In genomic region chr17:7021993-7022778, GRCh38 we compare ENCODE assay signal across 8 cellular contexts. TPM values are rescaled to one million over a fixed set of nuclear protein-coding genes. Genes with fewer than 3 reads are reported as not detected.
DNase-seq lines count a peak whose midpoint lies in the region; FAIRE-seq and TF ChIP-seq lines count a peak whose summit lies in the region.

No MANE protein-coding gene starts in this region.

- no peaks in the 10 kb centered on the region for H3K9me3 ChIP-seq in kidney (ENCODE audit: control insufficient read depth in 1 of 2, low read length in 2 of 2)

- peak overlapping the region; percentile 3 for H3K4me3 ChIP-seq in WI38 (ENCODE audit: low read depth, low read length)
- peak overlapping the region; percentile 23 to 58 for H3K4me3 ChIP-seq in kidney (ENCODE audit: low read length in 2 of 2)

- H3K27ac ChIP-seq in caudate nucleus (ENCODE audit: low read depth, low read length): peak overlapping the region; percentile 62
- peak overlapping the region; percentile 87 to 90 for H3K27ac ChIP-seq in kidney (ENCODE audit: low read depth in 2 of 2, low read length in 2 of 2)

- intact Hi-C loops in kidney (cut with DNase I): no loop called here

- DNase-seq in GM03348 (ENCODE audit: low spot score): peak; percentile 94
- DNase-seq in HEK293T (ENCODE audit: extremely low spot score): peak; percentile 78
- peak; percentile 18 for DNase-seq in NCI-H128 (lab: John Stamatoyannopoulos, UW; ENCODE audit: unreplicated experiment)
- DNase-seq in caudate nucleus (lab: John Stamatoyannopoulos, UW): peak in 41 of 61 donors; percentile 12 to 68 (median 38)
- peak; percentile 92 for DNase-seq in kidney
- peak; percentile 62 to 76 for DNase-seq in stimulated activated CD4-positive, alpha-beta T cell treated with anti-CD3 and anti-CD28 coated beads, Interleukin-15, amount 100 ng/mL, for 48 hours (ENCODE audit: low read depth in 2 of 2)
- no peak for DNase-seq in cerebellar nuclear complex (lab: John Stamatoyannopoulos, UW)

- peaks cover 7% of the 10 kb centered on the region in 2 donors for H3K4me1 ChIP-seq in kidney (ENCODE audit: control insufficient read depth in 1 of 2, insufficient read depth in 1 of 2, low read depth in 1 of 2, low read length in 2 of 2)

- no peak for FAIRE-seq in kidney (lab: Jason Lieb, UNC)

- no peaks in the 10 kb centered on the region for H3K36me3 ChIP-seq in kidney (ENCODE audit: control insufficient read depth in 1 of 2, insufficient read depth in 2 of 2, low read length in 2 of 2)

- CTCF ChIA-PET in HEK293T (lab: Yijun Ruan, JAX): interaction anchor here (0.6 to 1.8 kb wide), 8 partner anchors 10 to 169 kb away, joined by 3 to 10 read pairs (median 3); no protein-coding TSS in a partner anchor

- peak overlapping the region; percentile 44 to 72 for H3K9ac ChIP-seq in kidney (ENCODE audit: low read length in 2 of 2)

- peak; percentile 91 for TF ChIP-seq CTCF in WI38 (IDR thresholded peaks at IDR 0.05; ENCODE audit: low read depth, low read length)
- peak; percentile 86 for TF ChIP-seq CTCF in kidney (IDR thresholded peaks at IDR 0.05; ENCODE audit: borderline replicate concordance, extremely low read depth, insufficient read depth)

- POLR2A ChIA-PET in HEK293T (lab: Yijun Ruan, JAX): interaction anchor here (1.4 to 3.4 kb wide), 4 partner anchors 10 to 109 kb away, joined by 3 to 19 read pairs (median 6); partner anchors contain the start of genes RNASEK and SLC16A13

TF ChIP-seq in HEK293T, 16 proteins besides CTCF, POLR2A, EP300 and RAD21:
- TF ChIP-seq L3MBTL2 (conservative IDR thresholded peaks at IDR 0.05): peak; percentile 55; the same call in 1 of the 2 replicates
- no peak for TF ChIP-seq ZNF384 (IDR thresholded peaks at IDR 0.05)
- TF ChIP-seq FOXK2 (IDR thresholded peaks at IDR 0.05): no peak
- TF ChIP-seq, protein P1, sequence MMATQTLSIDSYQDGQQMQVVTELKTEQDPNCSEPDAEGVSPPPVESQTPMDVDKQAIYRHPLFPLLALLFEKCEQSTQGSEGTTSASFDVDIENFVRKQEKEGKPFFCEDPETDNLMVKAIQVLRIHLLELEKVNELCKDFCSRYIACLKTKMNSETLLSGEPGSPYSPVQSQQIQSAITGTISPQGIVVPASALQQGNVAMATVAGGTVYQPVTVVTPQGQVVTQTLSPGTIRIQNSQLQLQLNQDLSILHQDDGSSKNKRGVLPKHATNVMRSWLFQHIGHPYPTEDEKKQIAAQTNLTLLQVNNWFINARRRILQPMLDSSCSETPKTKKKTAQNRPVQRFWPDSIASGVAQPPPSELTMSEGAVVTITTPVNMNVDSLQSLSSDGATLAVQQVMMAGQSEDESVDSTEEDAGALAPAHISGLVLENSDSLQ (IDR thresholded peaks at IDR 0.05): no peak
- no peak for TF ChIP-seq FOXM1 (IDR thresholded peaks at IDR 0.05; ENCODE audit: borderline replicate concordance)
- no peak for TF ChIP-seq SUZ12 (IDR thresholded peaks at IDR 0.05)
- TF ChIP-seq LEF1 (IDR thresholded peaks at IDR 0.05; ENCODE audit: borderline replicate concordance): no peak

RNA-seq across cellular contexts. Expression of gene BCL6B, which starts 0.7 kb away (rescaled TPM):
- total RNA-seq in kidney: 33.3 TPM
- 4.4 TPM for polyA plus RNA-seq in kidney (ENCODE audit: insufficient read depth, low read depth, low replicate concordance)

RNA-seq across cellular contexts. Expression of gene RNASEK, which starts 9.8 kb away (rescaled TPM):
- total RNA-seq in kidney: 195 TPM
- polyA plus RNA-seq in kidney (ENCODE audit: insufficient read depth, low read depth, low replicate concordance): 971 TPM

RNA-seq across cellular contexts. Expression of gene SLC16A13, which starts 13.6 kb away (rescaled TPM):
- total RNA-seq in kidney: 6.5 TPM
- polyA plus RNA-seq in kidney (ENCODE audit: insufficient read depth, low read depth, low replicate concordance): 11.6 TPM

RNA-seq across cellular contexts. Expression of gene SLC16A11, which starts 21.7 kb away (rescaled TPM):
- 2.1 TPM for total RNA-seq in kidney
- polyA plus RNA-seq in kidney (ENCODE audit: insufficient read depth, low read depth, low replicate concordance): 7.8 TPM

RNA-seq across cellular contexts. Expression of gene ALOX12, which starts 26.3 kb away (rescaled TPM):
- total RNA-seq in kidney: not detected
- polyA plus RNA-seq in kidney (ENCODE audit: insufficient read depth, low read depth, low replicate concordance): not detected

Comparison
In these comparisons a context has a peak if more than half of its experiments do, and no peak if none do; other contexts are left out.
1. DNase-seq: peak in GM03348 (single experiment), HEK293T (single experiment), NCI-H128 (single experiment), caudate nucleus (41 of 61), kidney (single experiment) and stimulated activated CD4-positive, alpha-beta T cell treated with anti-CD3 and anti-CD28 coated beads, Interleukin-15, amount 100 ng/mL, for 48 hours (2 of 2); none in cerebellar nuclear complex (0 of 2).